ENCODE assay signal across 3 cellular contexts in genomic region chr2:90287751-90288150, GRCh38.
DNase-seq lines count a peak whose midpoint lies in the region; FAIRE-seq and TF ChIP-seq lines count a peak whose summit lies in the region.
"Not testable (repeated sequence)": the region's sequence is repeated elsewhere in the genome, so short reads cannot be mapped to it uniquely, and the experiment has no call there.

No MANE protein-coding gene starts in this region.

- intact Hi-C loops in kidney (cut with DNase I), result not testable (repeated sequence)

- peak; percentile 1 for DNase-seq in RPMI8226
- peak; percentile 2 for DNase-seq in islet precursor cell
- peak; percentile 26 for DNase-seq in kidney

- H3K9me3 ChIP-seq in kidney (ENCODE audit: control insufficient read depth in 1 of 2, low read length in 2 of 2), result not testable (repeated sequence)

- not testable (repeated sequence) for H3K27ac ChIP-seq in kidney (ENCODE audit: low read depth in 2 of 2, low read length in 2 of 2)

- not testable (repeated sequence) for H3K4me1 ChIP-seq in kidney (ENCODE audit: control insufficient read depth in 1 of 2, insufficient read depth in 1 of 2, low read depth in 1 of 2, low read length in 2 of 2)

- TF ChIP-seq CTCF in kidney (IDR thresholded peaks at IDR 0.05; ENCODE audit: borderline replicate concordance, extremely low read depth, insufficient read depth), result not testable (repeated sequence)

- H3K36me3 ChIP-seq in kidney (ENCODE audit: control insufficient read depth in 1 of 2, insufficient read depth in 2 of 2, low read length in 2 of 2), result not testable (repeated sequence)

- H3K4me3 ChIP-seq in kidney (ENCODE audit: low read length in 2 of 2), result not testable (repeated sequence)

- FAIRE-seq in kidney (lab: Jason Lieb, UNC), result not testable (repeated sequence)

- not testable (repeated sequence) for H3K9ac ChIP-seq in kidney (ENCODE audit: low read length in 2 of 2)
